In genomic region chrX:113353134-113353533, GRCh38 we compare ENCODE assay signal across 37 cellular contexts.
"Had no signal": no experiment of that assay in that cellular context is flagged by ENCODE, and none has a peak within 500 bp of the region (broad histone marks: within the 10 kb centered on the region; RNA-seq: fewer than 3 reads in every experiment).

No MANE protein-coding gene starts in this region.

- H3K4me1 Mint-ChIP-seq: activated B cell treated with CpG ODN at 0.5 μM for 24 hours; activated CD4-positive, alpha-beta T cell treated with anti-CD3 and anti-CD28 coated beads, Interleukin-2, amount 10 ng/mL, durations not matched to agents 24 days and 14 days; activated naive CD8-positive, alpha-beta T cell treated with anti-CD3 and anti-CD28 coated beads for 36 hours; activated T-helper 17 cell treated with anti-CD3 and anti-CD28 coated beads, Interleukin-2, amount 50 U/mL, for 72 hours had no signal

- H3K36me3 ChIP-seq: adrenal gland, brain microvascular endothelial cell, breast epithelium had no signal

- FAIRE-seq: astrocyte, TTC549 had no signal

- H3K27ac Mint-ChIP-seq: activated B cell treated with CpG ODN at 0.5 μM for 24 hours; activated CD4-positive, alpha-beta memory T cell treated with anti-CD3 and anti-CD28 coated beads for 36 hours; activated CD4-positive, alpha-beta T cell treated with anti-CD3 and anti-CD28 coated beads, Interleukin-2, amount 10 ng/mL, durations not matched to agents 24 days and 14 days; activated CD8-positive, alpha-beta T cell treated with anti-CD3 and anti-CD28 coated beads for 36 hours; activated naive CD4-positive, alpha-beta T cell treated with anti-CD3 and anti-CD28 coated beads for 36 hours; activated naive CD4-positive, alpha-beta T cell treated with anti-CD3 and anti-CD28 coated beads, Interleukin-2, amount 50 U/mL, for 72 hours; activated naive CD8-positive, alpha-beta T cell treated with anti-CD3 and anti-CD28 coated beads for 36 hours; activated T-cell treated with anti-CD3 and anti-CD28 coated beads, Interleukin-2, amount 50 U/mL, for 72 hours; activated T-helper 1 cell treated with anti-CD3 and anti-CD28 coated beads, Interleukin-12 subunit alpha, Interleukin-12 subunit beta, Interleukin-2, Interleukin-4 antibody, amounts not matched to agents 30 ng/mL and 10 ng/mL and 1 ng/mL, durations not matched to agents 14 hours and 24 hours and 36 hours; activated T-helper 17 cell treated with anti-CD3 and anti-CD28 coated beads, Interleukin-2, amount 50 U/mL, for 72 hours; T-helper 1 cell treated with Interleukin-12 subunit alpha and Interleukin-12 subunit beta and Interleukin-4 antibody, amounts not matched to agents 30 μg/mL and 1 μg/mL, for 36 hours; T-helper 2 cell treated with Interferon-gamma antibody and Interleukin-4, amounts not matched to agents 5 μg/mL and 100 μg/mL, for 36 hours had no signal

- H3K4me1 ChIP-seq: adrenal gland, body of pancreas, breast epithelium had no signal

- H3K4me3 Mint-ChIP-seq: activated B cell treated with CpG ODN at 0.5 μM for 24 hours; activated CD4-positive, alpha-beta memory T cell treated with anti-CD3 and anti-CD28 coated beads for 36 hours; activated CD4-positive, alpha-beta T cell treated with anti-CD3 and anti-CD28 coated beads, Interleukin-2, amount 10 ng/mL, durations not matched to agents 24 days and 14 days; activated CD8-positive, alpha-beta T cell treated with anti-CD3 and anti-CD28 coated beads for 36 hours; activated naive CD4-positive, alpha-beta T cell treated with anti-CD3 and anti-CD28 coated beads for 36 hours; activated naive CD8-positive, alpha-beta T cell treated with anti-CD3 and anti-CD28 coated beads for 36 hours; activated T-cell treated with anti-CD3 and anti-CD28 coated beads, Interleukin-2, amount 50 U/mL, for 4 hours; activated T-cell treated with anti-CD3 and anti-CD28 coated beads, Interleukin-2, amount 50 U/mL, for 72 hours; activated T-helper 1 cell treated with anti-CD3 and anti-CD28 coated beads, Interleukin-12 subunit alpha, Interleukin-12 subunit beta, Interleukin-2, Interleukin-4 antibody, amounts not matched to agents 30 ng/mL and 10 ng/mL and 1 ng/mL, durations not matched to agents 14 hours and 24 hours and 36 hours; activated T-helper 17 cell treated with anti-CD3 and anti-CD28 coated beads, Interleukin-2, amount 50 U/mL, for 72 hours; T-helper 1 cell treated with Interleukin-12 subunit alpha and Interleukin-12 subunit beta and Interleukin-4 antibody, amounts not matched to agents 30 μg/mL and 1 μg/mL, for 36 hours; T-helper 2 cell treated with Interferon-gamma antibody and Interleukin-4, amounts not matched to agents 5 μg/mL and 100 μg/mL, for 36 hours had no signal

- H3K9me3 Mint-ChIP-seq: activated B cell treated with CpG ODN at 0.5 μM for 24 hours; activated CD4-positive, alpha-beta memory T cell treated with anti-CD3 and anti-CD28 coated beads for 36 hours; activated CD4-positive, alpha-beta T cell treated with anti-CD3 and anti-CD28 coated beads, Interleukin-2, amount 10 ng/mL, durations not matched to agents 24 days and 14 days; activated CD8-positive, alpha-beta T cell treated with anti-CD3 and anti-CD28 coated beads for 36 hours; activated naive CD4-positive, alpha-beta T cell treated with anti-CD3 and anti-CD28 coated beads for 36 hours; activated naive CD8-positive, alpha-beta T cell treated with anti-CD3 and anti-CD28 coated beads for 36 hours; activated T-helper 1 cell treated with anti-CD3 and anti-CD28 coated beads, Interleukin-12 subunit alpha, Interleukin-12 subunit beta, Interleukin-2, Interleukin-4 antibody, amounts not matched to agents 30 ng/mL and 10 ng/mL and 1 ng/mL, durations not matched to agents 14 hours and 24 hours and 36 hours; activated T-helper 17 cell treated with anti-CD3 and anti-CD28 coated beads, Interleukin-2, amount 50 U/mL, for 72 hours; T-helper 1 cell treated with Interleukin-12 subunit alpha and Interleukin-12 subunit beta and Interleukin-4 antibody, amounts not matched to agents 30 μg/mL and 1 μg/mL, for 36 hours; T-helper 2 cell treated with Interferon-gamma antibody and Interleukin-4, amounts not matched to agents 5 μg/mL and 100 μg/mL, for 36 hours had no signal

- H3K9me3 ChIP-seq: adrenal gland, body of pancreas, breast epithelium had no signal

- H3K36me3 Mint-ChIP-seq: activated CD4-positive, alpha-beta memory T cell treated with anti-CD3 and anti-CD28 coated beads for 36 hours; activated naive CD4-positive, alpha-beta T cell treated with anti-CD3 and anti-CD28 coated beads, Interleukin-2, amount 50 U/mL, for 72 hours; activated naive CD8-positive, alpha-beta T cell treated with anti-CD3 and anti-CD28 coated beads for 36 hours had no signal

- ATAC-seq: activated CD8-positive, alpha-beta T cell treated with anti-CD3 and anti-CD28 coated beads for 36 hours; activated naive CD4-positive, alpha-beta T cell treated with anti-CD3 and anti-CD28 coated beads, Interleukin-2, amount 50 U/mL, for 72 hours; activated T-cell treated with anti-CD3 and anti-CD28 coated beads, Interleukin-2, amount 50 U/mL, for 4 hours; activated T-cell treated with anti-CD3 and anti-CD28 coated beads, Interleukin-2, amount 50 U/mL, for 72 hours; activated T-helper 17 cell treated with anti-CD3 and anti-CD28 coated beads, Interleukin-2, amount 50 U/mL, for 72 hours; body of pancreas had no signal

- H3K27ac ChIP-seq: adrenal gland, body of pancreas, brain microvascular endothelial cell, breast epithelium, VCaP had no signal

- H3K4me3 ChIP-seq: adrenal gland, body of pancreas, breast epithelium had no signal

- DNase-seq: activated B cell treated with CpG ODN at 0.5 μM for 24 hours; activated CD4-positive, alpha-beta memory T cell treated with anti-CD3 and anti-CD28 coated beads for 36 hours; activated CD4-positive, alpha-beta T cell treated with anti-CD3 and anti-CD28 coated beads for 4 hours; activated CD4-positive, alpha-beta T cell treated with anti-CD3 and anti-CD28 coated beads, Interleukin-2, amount 10 ng/mL, durations not matched to agents 24 days and 14 days; activated CD4-positive, alpha-beta T cell treated with anti-CD3 and anti-CD28 coated beads, Interleukin-2, amount 50 U/mL, for 1 hour; activated CD4-positive, alpha-beta T cell treated with anti-CD3 and anti-CD28 coated beads, Interleukin-2, amount 50 U/mL, for 4 hours; activated CD4-positive, CD25-positive, alpha-beta regulatory T cell treated with anti-CD3 and anti-CD28 coated beads, Interleukin-2, amount 50 U/mL, for 72 hours; activated CD8-positive, alpha-beta memory T cell treated with anti-CD3 and anti-CD28 coated beads, Interleukin-2, amount 50 U/mL, for 4 hours; activated CD8-positive, alpha-beta T cell treated with anti-CD3 and anti-CD28 coated beads for 36 hours; activated effector memory CD4-positive, alpha-beta T cell treated with anti-CD3 and anti-CD28 coated beads, Interleukin-2, amount 50 U/mL, for 16 hours; activated gamma-delta T cell treated with Interleukin-2 at 50 U/mL for 16 hours; activated naive CD4-positive, alpha-beta T cell; activated naive CD4-positive, alpha-beta T cell treated with anti-CD3 and anti-CD28 coated beads for 36 hours; activated naive CD4-positive, alpha-beta T cell treated with anti-CD3 and anti-CD28 coated beads, Interleukin-2, amount 50 U/mL, for 16 hours; activated naive CD8-positive, alpha-beta T cell treated with anti-CD3 and anti-CD28 coated beads for 36 hours; activated T-cell treated with anti-CD3 and anti-CD28 coated beads for 4 hours; activated T-cell treated with anti-CD3 and anti-CD28 coated beads, Interleukin-2, amount 50 U/mL, for 1 hour; activated T-cell treated with anti-CD3 and anti-CD28 coated beads, Interleukin-2, amount 50 U/mL, for 4 hours; activated T-cell treated with anti-CD3 and anti-CD28 coated beads, Interleukin-2, amount 50 U/mL, for 72 hours; adrenal gland; amniotic stem cell; aorta; body of pancreas; brain microvascular endothelial cell; central memory CD4-positive, alpha-beta T cell; T-helper 1 cell; T-helper 2 cell; T-helper 9 cell had no signal

- H3K27me3 Mint-ChIP-seq: activated B cell treated with CpG ODN at 0.5 μM for 24 hours; activated CD4-positive, alpha-beta memory T cell treated with anti-CD3 and anti-CD28 coated beads for 36 hours; activated CD4-positive, alpha-beta T cell treated with anti-CD3 and anti-CD28 coated beads, Interleukin-2, amount 10 ng/mL, durations not matched to agents 24 days and 14 days; activated CD8-positive, alpha-beta T cell treated with anti-CD3 and anti-CD28 coated beads for 36 hours; activated naive CD8-positive, alpha-beta T cell treated with anti-CD3 and anti-CD28 coated beads for 36 hours; activated T-helper 17 cell treated with anti-CD3 and anti-CD28 coated beads, Interleukin-2, amount 50 U/mL, for 72 hours had no signal
